ENCODE assay signal across 9 cellular contexts in genomic region chr14:37246427-37246829, GRCh38. TPM values are rescaled to one million over a fixed set of nuclear protein-coding genes. Genes with fewer than 3 reads are reported as not detected.
DNase-seq lines count a peak whose midpoint lies in the region; ATAC-seq and TF ChIP-seq lines count a peak whose summit lies in the region.
"Had no signal": no experiment of that assay in that cellular context is flagged by ENCODE, and none has a peak within 500 bp of the region (broad histone marks: within the 10 kb centered on the region; RNA-seq: fewer than 3 reads in every experiment).

No MANE protein-coding gene starts in this region.

- H3K36me3 Mint-ChIP-seq in HFFc6 (ENCODE audit: low read depth): no peaks in the 10 kb centered on the region
- H3K36me3 Mint-ChIP-seq: naive thymus-derived CD8-positive, alpha-beta T cell had no signal

- no peak overlapping the region for H3K4me2 ChIP-seq in mesenchymal stem cell (ENCODE audit: low read length, poor library complexity, severe bottlenecking)

- H3K4ac ChIP-seq in mesenchymal stem cell (ENCODE audit: low read depth in 1 of 2, low read length in 2 of 2): no peak overlapping the region

- H3K4me3 Mint-ChIP-seq in HFFc6: no peak overlapping the region
- H3K4me3 Mint-ChIP-seq: naive thymus-derived CD8-positive, alpha-beta T cell had no signal

- no peaks in the 10 kb centered on the region for H3K9me3 Mint-ChIP-seq in HFFc6
- H3K9me3 Mint-ChIP-seq: naive thymus-derived CD8-positive, alpha-beta T cell had no signal

- no peak overlapping the region for H3K14ac ChIP-seq in mesenchymal stem cell (ENCODE audit: low read length in 2 of 2)

- no peak overlapping the region for H3K9ac ChIP-seq in mesenchymal stem cell (ENCODE audit: low read length)

- no peaks in the 10 kb centered on the region for H3K9me3 ChIP-seq in mesenchymal stem cell (ENCODE audit: control insufficient read depth, low read length)

- no peak overlapping the region for H3K4me3 ChIP-seq in mesenchymal stem cell (ENCODE audit: insufficient read depth in 1 of 2, low read depth in 1 of 2, low read length in 2 of 2)

- DNase-seq in DMS 273 treated with DMSO at 0.1 percent for 48 hours (lab: John Stamatoyannopoulos, UW) (peak; percentile 8), HFFc6 (peak; percentile 44), NCI-H526 (lab: John Stamatoyannopoulos, UW) (peak; percentile 10 to 76), cerebellar cortex (ENCODE audit: low spot score) (peak; percentile 54), mesenchymal stem cell (peak; percentile 62)
- no peak for DNase-seq in activated CD4-positive, CD25-positive, alpha-beta regulatory T cell (lab: John Stamatoyannopoulos, UW)

- H4K91ac ChIP-seq in mesenchymal stem cell (ENCODE audit: low read length): no peak overlapping the region

- H2BK120ac ChIP-seq in mesenchymal stem cell (ENCODE audit: low read depth, low read length): no peak overlapping the region

- H2AFZ ChIP-seq in mesenchymal stem cell (ENCODE audit: low read depth, low read length): no peak overlapping the region

- H2BK15ac ChIP-seq in mesenchymal stem cell (ENCODE audit: low read depth, poor library complexity, severe bottlenecking): no peak overlapping the region

- no peak overlapping the region for H3K18ac ChIP-seq in mesenchymal stem cell (ENCODE audit: low read depth in 1 of 2, low read length in 2 of 2)

- H3K27me3 Mint-ChIP-seq in HFFc6 (ENCODE audit: insufficient read depth): no peaks in the 10 kb centered on the region; the same call in 1 of the 2 replicates
- H3K27me3 Mint-ChIP-seq: naive thymus-derived CD8-positive, alpha-beta T cell had no signal

- H3K79me1 ChIP-seq in mesenchymal stem cell (replicated peaks; ENCODE audit: low read length, poor library complexity, severe bottlenecking): no peaks in the 10 kb centered on the region

- ATAC-seq in HG03095 (IDR thresholded peaks at IDR 0.05; ENCODE audit: unreplicated experiment): no peak
- ATAC-seq in HG02588 (IDR thresholded peaks at IDR 0.05; ENCODE audit: unreplicated experiment): no peak
- ATAC-seq: naive thymus-derived CD8-positive, alpha-beta T cell had no signal

- H3K4me1 ChIP-seq in mesenchymal stem cell (ENCODE audit: control insufficient read depth, insufficient read depth, low read depth, low read length): no peaks in the 10 kb centered on the region

- H3K27me3 ChIP-seq in mesenchymal stem cell (ENCODE audit: control insufficient read depth in 1 of 2, insufficient read depth in 1 of 2, low read length in 2 of 2): no peaks in the 10 kb centered on the region

- no peak overlapping the region for H2BK5ac ChIP-seq in mesenchymal stem cell (ENCODE audit: low read depth, low read length, poor library complexity, severe bottlenecking)

- no peak overlapping the region for H4K8ac ChIP-seq in mesenchymal stem cell (ENCODE audit: low read length)

- peak; percentile 95 for TF ChIP-seq CTCF in HFFc6 (IDR thresholded peaks at IDR 0.05)

- no peak overlapping the region for H2BK12ac ChIP-seq in mesenchymal stem cell (ENCODE audit: low read length in 2 of 2)

- H3K23ac ChIP-seq in mesenchymal stem cell (ENCODE audit: low read length in 2 of 2): no peak overlapping the region

- no peak overlapping the region for H2AK5ac ChIP-seq in mesenchymal stem cell (ENCODE audit: low read length, severe bottlenecking)

- peaks cover 0 to 4% of the 10 kb centered on the region in 2 experiments for H3K36me3 ChIP-seq in mesenchymal stem cell (ENCODE audit: control insufficient read depth in 1 of 2, insufficient read depth in 2 of 2, low read depth in 1 of 2, low read length in 2 of 2)

- H3K4me1 Mint-ChIP-seq in HFFc6 (ENCODE audit: low read depth): peaks cover 6% of the 10 kb centered on the region; the same call in 1 of the 2 replicates
- H3K4me1 Mint-ChIP-seq: naive thymus-derived CD8-positive, alpha-beta T cell had no signal

- H3K27ac Mint-ChIP-seq in HFFc6: no peak overlapping the region
- H3K27ac Mint-ChIP-seq: naive thymus-derived CD8-positive, alpha-beta T cell had no signal

- no peak overlapping the region for H3K27ac ChIP-seq in mesenchymal stem cell (ENCODE audit: low read length, poor library complexity, severe bottlenecking)

RNA-seq across cellular contexts. Expression of gene MIPOL1, which starts 48.7 kb away (rescaled TPM):
- 1 to 10 TPM; 6.5 to 7.7 (median 6.8) TPM for total RNA-seq in HFFc6 (2021; fragmentation: NEBNext Ultra II Directional; extraction: Animal tissue kit (Norgen Biotek cat#: 25700))
- 11.6 TPM for polyA plus RNA-seq in mesenchymal stem cell (2013, experiment 1 of 2)
- 11.1 TPM for polyA plus RNA-seq in mesenchymal stem cell (2013, experiment 2 of 2)
- total RNA-seq: naive thymus-derived CD8-positive, alpha-beta T cell had no signal
- polyA plus RNA-seq: naive thymus-derived CD8-positive, alpha-beta T cell had no signal

Comparison
In these comparisons a context has a peak if more than half of its experiments do, and no peak if none do; other contexts are left out.
1. DNase-seq: peak in DMS 273 treated with DMSO at 0.1 percent for 48 hours (single experiment), HFFc6 (single experiment), NCI-H526 (2 of 2), cerebellar cortex (single experiment) and mesenchymal stem cell (single experiment); none in activated CD4-positive, CD25-positive, alpha-beta regulatory T cell (0 of 4).